ENCODE assay signal across 1 cellular context in the genomic region with DNA sequence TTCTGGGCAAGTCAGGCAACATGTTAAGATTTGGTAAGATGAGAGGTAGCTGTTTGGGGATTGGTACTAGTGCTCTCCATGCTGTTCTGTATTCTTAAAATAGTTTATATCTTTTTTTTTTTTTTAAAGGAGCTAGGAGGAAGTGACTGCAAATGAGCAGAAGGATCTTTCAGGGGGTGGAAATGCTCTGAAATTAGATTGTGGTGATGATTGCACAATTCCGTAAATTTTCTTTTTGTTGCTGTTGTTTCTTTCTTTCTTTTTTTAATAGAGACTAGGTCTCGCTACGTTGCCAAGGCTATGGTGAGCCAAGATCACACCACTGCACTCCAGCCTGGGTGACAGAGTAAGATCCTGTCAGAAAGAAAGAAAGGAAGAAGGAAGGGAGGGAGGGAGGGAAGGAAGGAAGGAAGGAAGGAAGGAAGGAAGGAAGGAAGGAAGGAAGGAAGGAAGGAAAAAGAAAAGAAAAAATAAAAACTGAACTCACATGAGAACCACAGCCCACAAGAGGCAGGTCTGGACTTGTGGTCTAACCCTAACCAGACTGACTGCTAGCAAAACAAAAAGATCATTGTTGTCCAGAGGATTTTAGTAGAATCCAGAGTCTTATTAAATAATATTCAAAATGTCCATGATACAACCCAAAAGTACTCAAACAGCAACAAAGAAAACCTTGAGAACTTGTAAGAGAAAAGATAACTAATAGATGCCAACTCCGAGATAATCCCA.
TF ChIP-seq lines count a peak whose summit lies in the region.

No MANE protein-coding gene starts in this region.

TF ChIP-seq in GM23338, 12 proteins besides CTCF, POLR2A, EP300 and RAD21 (continued from another document):
- no peak for TF ChIP-seq EZH2phosphoT487 (IDR thresholded peaks at IDR 0.05; ENCODE audit: unreplicated experiment)
- no peak for TF ChIP-seq ZNF331 (CRISPR knock-in tag; IDR thresholded peaks at IDR 0.05; ENCODE audit: low read depth)
- no peak for TF ChIP-seq STAT1 (IDR thresholded peaks at IDR 0.05; ENCODE audit: unreplicated experiment)
- TF ChIP-seq ZNF114 (CRISPR knock-in tag; IDR thresholded peaks at IDR 0.05): no peak
- TF ChIP-seq JUNB (IDR thresholded peaks at IDR 0.05; ENCODE audit: unreplicated experiment): no peak
- no peak for TF ChIP-seq NANOG (IDR thresholded peaks at IDR 0.05; ENCODE audit: borderline replicate concordance)
- no peak for TF ChIP-seq POLR2AphosphoS5 (IDR thresholded peaks at IDR 0.05; ENCODE audit: low read depth)
- TF ChIP-seq, protein P1, sequence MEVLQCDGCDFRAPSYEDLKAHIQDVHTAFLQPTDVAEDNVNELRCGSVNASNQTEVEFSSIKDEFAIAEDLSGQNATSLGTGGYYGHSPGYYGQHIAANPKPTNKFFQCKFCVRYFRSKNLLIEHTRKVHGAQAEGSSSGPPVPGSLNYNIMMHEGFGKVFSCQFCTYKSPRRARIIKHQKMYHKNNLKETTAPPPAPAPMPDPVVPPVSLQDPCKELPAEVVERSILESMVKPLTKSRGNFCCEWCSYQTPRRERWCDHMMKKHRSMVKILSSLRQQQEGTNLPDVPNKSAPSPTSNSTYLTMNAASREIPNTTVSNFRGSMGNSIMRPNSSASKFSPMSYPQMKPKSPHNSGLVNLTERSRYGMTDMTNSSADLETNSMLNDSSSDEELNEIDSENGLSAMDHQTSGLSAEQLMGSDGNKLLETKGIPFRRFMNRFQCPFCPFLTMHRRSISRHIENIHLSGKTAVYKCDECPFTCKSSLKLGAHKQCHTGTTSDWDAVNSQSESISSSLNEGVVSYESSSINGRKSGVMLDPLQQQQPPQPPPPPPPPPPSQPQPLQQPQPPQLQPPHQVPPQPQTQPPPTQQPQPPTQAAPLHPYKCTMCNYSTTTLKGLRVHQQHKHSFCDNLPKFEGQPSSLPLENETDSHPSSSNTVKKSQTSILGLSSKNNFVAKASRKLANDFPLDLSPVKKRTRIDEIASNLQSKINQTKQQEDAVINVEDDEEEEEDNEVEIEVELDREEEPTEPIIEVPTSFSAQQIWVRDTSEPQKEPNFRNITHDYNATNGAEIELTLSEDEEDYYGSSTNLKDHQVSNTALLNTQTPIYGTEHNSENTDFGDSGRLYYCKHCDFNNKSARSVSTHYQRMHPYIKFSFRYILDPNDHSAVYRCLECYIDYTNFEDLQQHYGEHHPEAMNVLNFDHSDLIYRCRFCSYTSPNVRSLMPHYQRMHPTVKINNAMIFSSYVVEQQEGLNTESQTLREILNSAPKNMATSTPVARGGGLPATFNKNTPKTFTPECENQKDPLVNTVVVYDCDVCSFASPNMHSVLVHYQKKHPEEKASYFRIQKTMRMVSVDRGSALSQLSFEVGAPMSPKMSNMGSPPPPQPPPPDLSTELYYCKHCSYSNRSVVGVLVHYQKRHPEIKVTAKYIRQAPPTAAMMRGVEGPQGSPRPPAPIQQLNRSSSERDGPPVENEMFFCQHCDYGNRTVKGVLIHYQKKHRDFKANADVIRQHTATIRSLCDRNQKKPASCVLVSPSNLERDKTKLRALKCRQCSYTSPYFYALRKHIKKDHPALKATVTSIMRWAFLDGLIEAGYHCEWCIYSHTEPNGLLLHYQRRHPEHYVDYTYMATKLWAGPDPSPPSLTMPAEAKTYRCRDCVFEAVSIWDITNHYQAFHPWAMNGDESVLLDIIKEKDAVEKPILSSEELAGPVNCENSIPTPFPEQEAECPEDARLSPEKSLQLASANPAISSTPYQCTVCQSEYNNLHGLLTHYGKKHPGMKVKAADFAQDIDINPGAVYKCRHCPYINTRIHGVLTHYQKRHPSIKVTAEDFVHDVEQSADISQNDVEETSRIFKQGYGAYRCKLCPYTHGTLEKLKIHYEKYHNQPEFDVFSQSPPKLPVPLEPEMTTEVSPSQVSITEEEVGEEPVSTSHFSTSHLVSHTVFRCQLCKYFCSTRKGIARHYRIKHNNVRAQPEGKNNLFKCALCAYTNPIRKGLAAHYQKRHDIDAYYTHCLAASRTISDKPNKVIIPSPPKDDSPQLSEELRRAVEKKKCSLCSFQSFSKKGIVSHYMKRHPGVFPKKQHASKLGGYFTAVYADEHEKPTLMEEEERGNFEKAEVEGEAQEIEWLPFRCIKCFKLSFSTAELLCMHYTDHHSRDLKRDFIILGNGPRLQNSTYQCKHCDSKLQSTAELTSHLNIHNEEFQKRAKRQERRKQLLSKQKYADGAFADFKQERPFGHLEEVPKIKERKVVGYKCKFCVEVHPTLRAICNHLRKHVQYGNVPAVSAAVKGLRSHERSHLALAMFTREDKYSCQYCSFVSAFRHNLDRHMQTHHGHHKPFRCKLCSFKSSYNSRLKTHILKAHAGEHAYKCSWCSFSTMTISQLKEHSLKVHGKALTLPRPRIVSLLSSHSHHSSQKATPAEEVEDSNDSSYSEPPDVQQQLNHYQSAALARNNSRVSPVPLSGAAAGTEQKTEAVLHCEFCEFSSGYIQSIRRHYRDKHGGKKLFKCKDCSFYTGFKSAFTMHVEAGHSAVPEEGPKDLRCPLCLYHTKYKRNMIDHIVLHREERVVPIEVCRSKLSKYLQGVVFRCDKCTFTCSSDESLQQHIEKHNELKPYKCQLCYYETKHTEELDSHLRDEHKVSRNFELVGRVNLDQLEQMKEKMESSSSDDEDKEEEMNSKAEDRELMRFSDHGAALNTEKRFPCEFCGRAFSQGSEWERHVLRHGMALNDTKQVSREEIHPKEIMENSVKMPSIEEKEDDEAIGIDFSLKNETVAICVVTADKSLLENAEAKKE (CRISPR knock-in tag; IDR thresholded peaks at IDR 0.05): no peak
- TF ChIP-seq, protein P2, sequence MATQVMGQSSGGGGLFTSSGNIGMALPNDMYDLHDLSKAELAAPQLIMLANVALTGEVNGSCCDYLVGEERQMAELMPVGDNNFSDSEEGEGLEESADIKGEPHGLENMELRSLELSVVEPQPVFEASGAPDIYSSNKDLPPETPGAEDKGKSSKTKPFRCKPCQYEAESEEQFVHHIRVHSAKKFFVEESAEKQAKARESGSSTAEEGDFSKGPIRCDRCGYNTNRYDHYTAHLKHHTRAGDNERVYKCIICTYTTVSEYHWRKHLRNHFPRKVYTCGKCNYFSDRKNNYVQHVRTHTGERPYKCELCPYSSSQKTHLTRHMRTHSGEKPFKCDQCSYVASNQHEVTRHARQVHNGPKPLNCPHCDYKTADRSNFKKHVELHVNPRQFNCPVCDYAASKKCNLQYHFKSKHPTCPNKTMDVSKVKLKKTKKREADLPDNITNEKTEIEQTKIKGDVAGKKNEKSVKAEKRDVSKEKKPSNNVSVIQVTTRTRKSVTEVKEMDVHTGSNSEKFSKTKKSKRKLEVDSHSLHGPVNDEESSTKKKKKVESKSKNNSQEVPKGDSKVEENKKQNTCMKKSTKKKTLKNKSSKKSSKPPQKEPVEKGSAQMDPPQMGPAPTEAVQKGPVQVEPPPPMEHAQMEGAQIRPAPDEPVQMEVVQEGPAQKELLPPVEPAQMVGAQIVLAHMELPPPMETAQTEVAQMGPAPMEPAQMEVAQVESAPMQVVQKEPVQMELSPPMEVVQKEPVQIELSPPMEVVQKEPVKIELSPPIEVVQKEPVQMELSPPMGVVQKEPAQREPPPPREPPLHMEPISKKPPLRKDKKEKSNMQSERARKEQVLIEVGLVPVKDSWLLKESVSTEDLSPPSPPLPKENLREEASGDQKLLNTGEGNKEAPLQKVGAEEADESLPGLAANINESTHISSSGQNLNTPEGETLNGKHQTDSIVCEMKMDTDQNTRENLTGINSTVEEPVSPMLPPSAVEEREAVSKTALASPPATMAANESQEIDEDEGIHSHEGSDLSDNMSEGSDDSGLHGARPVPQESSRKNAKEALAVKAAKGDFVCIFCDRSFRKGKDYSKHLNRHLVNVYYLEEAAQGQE (IDR thresholded peaks at IDR 0.05; ENCODE audit: unreplicated experiment): no peak
- no peak for TF ChIP-seq CREB1 (CRISPR knock-in tag; IDR thresholded peaks at IDR 0.05; ENCODE audit: low read depth)
